16 cellular contexts compared by ENCODE assay signal in genomic region chr2:151043484-151043883, GRCh38.
A peak's percentile ranks its signal among the peaks of the same experiment; 100 is the strongest.
DNase-seq lines count a peak whose midpoint lies in the region; ATAC-seq and TF ChIP-seq lines count a peak whose summit lies in the region.
"Had no signal": no experiment of that assay in that cellular context is flagged by ENCODE, and none has a peak within 500 bp of the region (broad histone marks: within the 10 kb centered on the region; RNA-seq: fewer than 3 reads in every experiment).

No MANE protein-coding gene starts in this region.

- ATAC-seq in esophagus mucosa = peak; percentile 98
- ATAC-seq: gastroesophageal sphincter, left ventricle myocardium superior had no signal

- TF ChIP-seq CTCF in PC-9 (conservative IDR thresholded peaks at IDR 0.05) (no peak), suprapubic skin (IDR thresholded peaks at IDR 0.05) (no peak), osteocyte (IDR thresholded peaks at IDR 0.05) (no peak)

- no peaks in the 10 kb centered on the region for H4K20me1 ChIP-seq in PC-9 (ENCODE audit: insufficient read depth)

- DNase-seq in DMS53 (lab: John Stamatoyannopoulos, UW) = peak; percentile 0
- no peak for DNase-seq in DMS53 treated with DMSO at 0.1 percent for 48 hours (lab: John Stamatoyannopoulos, UW; ENCODE audit: unreplicated experiment)
- peak; percentile 39 to 87 for DNase-seq in PC-9
- no peak for DNase-seq in suprapubic skin (ENCODE audit: low spot score in 2 of 2)
- no peak for DNase-seq in activated CD4-positive, alpha-beta memory T cell treated with anti-CD3 and anti-CD28 coated beads for 36 hours
- DNase-seq in osteocyte (ENCODE audit: extremely low spot score, unreplicated experiment) = no peak
- no peak for DNase-seq in NCI-H128 (lab: John Stamatoyannopoulos, UW; ENCODE audit: unreplicated experiment)
- DNase-seq: activated CD4-positive, CD25-positive, alpha-beta regulatory T cell treated with anti-CD3 and anti-CD28 coated beads, Interleukin-2, amount 50 U/mL, for 72 hours; cerebellar nuclear complex; left ventricle myocardium superior; NCI-H446 had no signal

- H3K9me3 ChIP-seq in PC-9 (ENCODE audit: insufficient read depth, low read depth) = no peaks in the 10 kb centered on the region
- H3K9me3 ChIP-seq in suprapubic skin = no peaks in the 10 kb centered on the region
- H3K9me3 ChIP-seq: gastroesophageal sphincter, neutrophil, SJSA1 had no signal

- no peaks in the 10 kb centered on the region for H3K36me3 ChIP-seq in PC-9 (ENCODE audit: low read depth)
- no peaks in the 10 kb centered on the region for H3K36me3 ChIP-seq in suprapubic skin
- H3K36me3 ChIP-seq: gastroesophageal sphincter, neutrophil, SJSA1 had no signal

- H3K27ac ChIP-seq in PC-9 (peak overlapping the region; percentile 78), suprapubic skin (peak overlapping the region; percentile 12)
- H3K27ac ChIP-seq: 22Rv1, gastroesophageal sphincter, neutrophil, SJSA1 had no signal

- POLR2A ChIA-PET in PC-9 (lab: Charles Lee; ENCODE audit: unreplicated experiment) = interaction anchor here (0.6 kb wide), 1 partner anchor 22 kb away, joined by 5 read pairs; no protein-coding TSS in a partner anchor
- POLR2A ChIA-PET in activated CD4-positive, alpha-beta memory T cell treated with anti-CD3 and anti-CD28 coated beads for 36 hours (lab: Charles Lee) = no interaction called here

- H3K27me3 ChIP-seq in PC-9 (ENCODE audit: insufficient read depth, low read depth) (no peaks in the 10 kb centered on the region), suprapubic skin (no peaks in the 10 kb centered on the region)
- H3K27me3 ChIP-seq: gastroesophageal sphincter, neutrophil, SJSA1 had no signal

- H3K27me3 Mint-ChIP-seq in activated CD4-positive, alpha-beta memory T cell treated with anti-CD3 and anti-CD28 coated beads for 36 hours = peaks cover 1% of the 10 kb centered on the region
- no peaks in the 10 kb centered on the region for H3K27me3 Mint-ChIP-seq in osteocyte (ENCODE audit: unreplicated experiment)

- no peak overlapping the region for H2AFZ ChIP-seq in PC-9

- CTCF ChIA-PET in PC-9 (lab: Charles Lee) = no interaction called here
- CTCF ChIA-PET in activated CD4-positive, alpha-beta memory T cell treated with anti-CD3 and anti-CD28 coated beads for 36 hours (lab: Charles Lee) = no interaction called here

- H3K79me2 ChIP-seq in PC-9 (ENCODE audit: low read depth) = no peaks in the 10 kb centered on the region

- TF ChIP-seq EP300 in suprapubic skin (IDR thresholded peaks at IDR 0.05) = no peak

- H3K4me1 ChIP-seq in PC-9 (replicated peaks; ENCODE audit: insufficient read depth) (peaks cover 8% of the 10 kb centered on the region; the same call in 1 of the 2 replicates), suprapubic skin (peaks cover 21% of the 10 kb centered on the region)
- H3K4me1 ChIP-seq: gastroesophageal sphincter had no signal

- H3K4me1 Mint-ChIP-seq in activated CD4-positive, alpha-beta memory T cell treated with anti-CD3 and anti-CD28 coated beads for 36 hours (ENCODE audit: low read depth) = no peaks in the 10 kb centered on the region
- H3K4me1 Mint-ChIP-seq in osteocyte (ENCODE audit: unreplicated experiment) = peaks cover 6% of the 10 kb centered on the region

- no peaks in the 10 kb centered on the region for H3K9me3 Mint-ChIP-seq in activated CD4-positive, alpha-beta memory T cell treated with anti-CD3 and anti-CD28 coated beads for 36 hours
- H3K9me3 Mint-ChIP-seq in osteocyte (ENCODE audit: unreplicated experiment) = peaks cover 4% of the 10 kb centered on the region

- 46% methylated on average over 5 of the region's 5 CpGs for WGBS in suprapubic skin

- H3K9me2 ChIP-seq in PC-9 (ENCODE audit: insufficient read depth) = no peaks in the 10 kb centered on the region

- no peak overlapping the region for H3K4me3 Mint-ChIP-seq in activated CD4-positive, alpha-beta memory T cell treated with anti-CD3 and anti-CD28 coated beads for 36 hours
- H3K4me3 Mint-ChIP-seq in osteocyte (ENCODE audit: unreplicated experiment) = no peak overlapping the region

- no peaks in the 10 kb centered on the region for H3F3A ChIP-seq in PC-9 (ENCODE audit: insufficient read depth, low read depth)

- no peaks in the 10 kb centered on the region for H3K36me3 Mint-ChIP-seq in activated CD4-positive, alpha-beta memory T cell treated with anti-CD3 and anti-CD28 coated beads for 36 hours
- no peaks in the 10 kb centered on the region for H3K36me3 Mint-ChIP-seq in osteocyte (ENCODE audit: unreplicated experiment)

- no peak for TF ChIP-seq POLR2A in suprapubic skin (IDR thresholded peaks at IDR 0.05)

- no TSS peak for BruUV-seq in PC-9 (replicated peaks; lab: Mats Ljungman, UMichigan)

- H3K4me3 ChIP-seq in PC-9 = no peak overlapping the region
- no peak overlapping the region for H3K4me3 ChIP-seq in suprapubic skin
- H3K4me3 ChIP-seq: gastroesophageal sphincter, SJSA1 had no signal

- H3K27ac Mint-ChIP-seq in activated CD4-positive, alpha-beta memory T cell treated with anti-CD3 and anti-CD28 coated beads for 36 hours = no peak overlapping the region
- H3K27ac Mint-ChIP-seq in osteocyte (ENCODE audit: unreplicated experiment) = no peak overlapping the region

- H3K4me2 ChIP-seq in PC-9 = peak overlapping the region; percentile 46

- intact Hi-C loops in PC-9 (cut with micrococcal nuclease; ENCODE audit: unreplicated experiment) = loop anchor here (10.0 kb wide), 2 partner anchors 429 to 1059 kb away; no protein-coding TSS in a partner anchor
- intact Hi-C loops in activated CD4-positive, alpha-beta memory T cell treated with anti-CD3 and anti-CD28 coated beads for 36 hours (cut with micrococcal nuclease) = no loop called here

Comparison
In these comparisons a context has a peak if more than half of its experiments do, and no peak if none do; other contexts are left out.
1. DNase-seq: peak in DMS53 (single experiment) and PC-9 (2 of 2); none in DMS53 treated with DMSO at 0.1 percent for 48 hours (single experiment), suprapubic skin (0 of 2), activated CD4-positive, alpha-beta memory T cell treated with anti-CD3 and anti-CD28 coated beads for 36 hours (single experiment), osteocyte (single experiment) and NCI-H128 (single experiment).